ENCODE assay signal across 1 cellular context in the genomic region with DNA sequence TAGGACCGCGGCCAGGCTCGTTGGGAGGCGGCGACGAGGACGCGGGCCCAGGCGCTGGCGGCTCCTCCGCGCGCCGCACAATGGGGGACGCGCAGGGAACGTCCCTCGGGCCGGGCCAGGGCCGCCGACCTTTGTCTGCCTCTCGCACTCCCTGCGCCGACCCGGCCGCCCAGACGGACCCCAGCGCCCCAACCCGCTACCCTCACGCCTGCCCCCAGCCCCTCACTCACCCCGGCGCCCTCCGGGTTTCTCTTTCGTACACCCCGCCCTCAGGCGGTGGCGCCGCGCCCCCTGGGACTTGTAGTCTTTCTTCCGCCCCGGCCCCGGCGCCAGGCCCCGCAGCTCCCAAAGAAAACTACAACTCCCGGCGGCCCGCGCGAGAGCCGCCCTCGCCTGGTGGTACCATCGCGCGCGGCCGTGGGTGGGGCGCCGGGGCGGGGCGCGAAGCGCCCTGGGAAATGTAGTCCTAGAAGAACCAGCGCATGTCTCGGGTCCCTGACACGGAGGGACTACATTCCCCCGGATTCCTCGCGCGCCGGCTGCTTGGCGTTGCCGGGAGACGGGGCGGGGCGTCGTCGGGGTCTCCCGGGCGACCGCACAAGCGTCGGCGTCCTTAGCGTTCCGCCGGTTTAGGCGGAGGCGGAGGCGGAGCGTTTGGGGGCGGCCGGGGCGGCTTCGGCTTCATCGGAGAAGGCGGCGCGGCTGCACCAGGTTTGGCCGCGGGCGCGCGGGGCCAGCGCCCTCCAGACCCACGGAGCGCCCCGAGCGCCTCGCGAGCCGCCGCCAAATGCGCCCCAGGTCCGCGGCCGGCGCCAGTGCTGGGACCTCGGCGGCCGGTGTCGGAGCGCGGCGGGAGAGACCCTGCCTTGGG.
A peak's percentile ranks its signal among the peaks of the same experiment; 100 is the strongest.
TF ChIP-seq lines count a peak whose summit lies in the region.

A gene (minus strand): TSS at position 260 of the 871 bp plus-strand sequence. CDS start 24,546 bp downstream, outside the sequence.

TF ChIP-seq in K562, 482 proteins besides CTCF, POLR2A, EP300 and RAD21 (continued from another document and continues in another):
- TF ChIP-seq, protein P1, sequence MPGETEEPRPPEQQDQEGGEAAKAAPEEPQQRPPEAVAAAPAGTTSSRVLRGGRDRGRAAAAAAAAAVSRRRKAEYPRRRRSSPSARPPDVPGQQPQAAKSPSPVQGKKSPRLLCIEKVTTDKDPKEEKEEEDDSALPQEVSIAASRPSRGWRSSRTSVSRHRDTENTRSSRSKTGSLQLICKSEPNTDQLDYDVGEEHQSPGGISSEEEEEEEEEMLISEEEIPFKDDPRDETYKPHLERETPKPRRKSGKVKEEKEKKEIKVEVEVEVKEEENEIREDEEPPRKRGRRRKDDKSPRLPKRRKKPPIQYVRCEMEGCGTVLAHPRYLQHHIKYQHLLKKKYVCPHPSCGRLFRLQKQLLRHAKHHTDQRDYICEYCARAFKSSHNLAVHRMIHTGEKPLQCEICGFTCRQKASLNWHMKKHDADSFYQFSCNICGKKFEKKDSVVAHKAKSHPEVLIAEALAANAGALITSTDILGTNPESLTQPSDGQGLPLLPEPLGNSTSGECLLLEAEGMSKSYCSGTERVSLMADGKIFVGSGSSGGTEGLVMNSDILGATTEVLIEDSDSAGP (CRISPR knock-in tag; IDR thresholded peaks at IDR 0.05) = no peak
- TF ChIP-seq, protein P2, sequence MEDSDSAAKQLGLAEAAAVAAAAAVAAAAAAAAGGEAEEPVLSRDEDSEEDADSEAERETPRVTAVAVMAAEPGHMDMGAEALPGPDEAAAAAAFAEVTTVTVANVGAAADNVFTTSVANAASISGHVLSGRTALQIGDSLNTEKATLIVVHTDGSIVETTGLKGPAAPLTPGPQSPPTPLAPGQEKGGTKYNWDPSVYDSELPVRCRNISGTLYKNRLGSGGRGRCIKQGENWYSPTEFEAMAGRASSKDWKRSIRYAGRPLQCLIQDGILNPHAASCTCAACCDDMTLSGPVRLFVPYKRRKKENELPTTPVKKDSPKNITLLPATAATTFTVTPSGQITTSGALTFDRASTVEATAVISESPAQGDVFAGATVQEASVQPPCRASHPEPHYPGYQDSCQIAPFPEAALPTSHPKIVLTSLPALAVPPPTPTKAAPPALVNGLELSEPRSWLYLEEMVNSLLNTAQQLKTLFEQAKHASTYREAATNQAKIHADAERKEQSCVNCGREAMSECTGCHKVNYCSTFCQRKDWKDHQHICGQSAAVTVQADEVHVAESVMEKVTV (CRISPR knock-in tag; IDR thresholded peaks at IDR 0.05) = peak; percentile 40; the same call in 1 of the 2 replicates
- TF ChIP-seq ZNF316 (IDR thresholded peaks at IDR 0.05) = no peak
- TF ChIP-seq XRCC4 (IDR thresholded peaks at IDR 0.05; ENCODE audit: extremely low read depth, insufficient read depth, insufficient read length) = no peak
- TF ChIP-seq, protein P3, sequence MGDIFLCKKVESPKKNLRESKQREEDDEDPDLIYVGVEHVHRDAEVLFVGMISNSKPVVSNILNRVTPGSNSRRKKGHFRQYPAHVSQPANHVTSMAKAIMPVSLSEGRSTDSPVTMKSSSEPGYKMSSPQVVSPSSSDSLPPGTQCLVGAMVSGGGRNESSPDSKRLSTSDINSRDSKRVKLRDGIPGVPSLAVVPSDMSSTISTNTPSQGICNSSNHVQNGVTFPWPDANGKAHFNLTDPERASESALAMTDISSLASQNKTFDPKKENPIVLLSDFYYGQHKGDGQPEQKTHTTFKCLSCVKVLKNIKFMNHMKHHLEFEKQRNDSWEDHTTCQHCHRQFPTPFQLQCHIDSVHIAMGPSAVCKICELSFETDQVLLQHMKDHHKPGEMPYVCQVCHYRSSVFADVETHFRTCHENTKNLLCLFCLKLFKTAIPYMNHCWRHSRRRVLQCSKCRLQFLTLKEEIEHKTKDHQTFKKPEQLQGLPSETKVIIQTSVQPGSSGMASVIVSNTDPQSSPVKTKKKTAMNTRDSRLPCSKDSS (IDR thresholded peaks at IDR 0.05; ENCODE audit: low read depth, partially characterized antibody) = no peak
- TF ChIP-seq CBFB (CRISPR knock-in tag; IDR thresholded peaks at IDR 0.05) = no peak
- no peak for TF ChIP-seq SRSF9 (IDR thresholded peaks at IDR 0.05; ENCODE audit: borderline replicate concordance, low read depth, low read length)
- TF ChIP-seq ARNT (IDR thresholded peaks at IDR 0.05) = no peak
- TF ChIP-seq, protein P4, sequence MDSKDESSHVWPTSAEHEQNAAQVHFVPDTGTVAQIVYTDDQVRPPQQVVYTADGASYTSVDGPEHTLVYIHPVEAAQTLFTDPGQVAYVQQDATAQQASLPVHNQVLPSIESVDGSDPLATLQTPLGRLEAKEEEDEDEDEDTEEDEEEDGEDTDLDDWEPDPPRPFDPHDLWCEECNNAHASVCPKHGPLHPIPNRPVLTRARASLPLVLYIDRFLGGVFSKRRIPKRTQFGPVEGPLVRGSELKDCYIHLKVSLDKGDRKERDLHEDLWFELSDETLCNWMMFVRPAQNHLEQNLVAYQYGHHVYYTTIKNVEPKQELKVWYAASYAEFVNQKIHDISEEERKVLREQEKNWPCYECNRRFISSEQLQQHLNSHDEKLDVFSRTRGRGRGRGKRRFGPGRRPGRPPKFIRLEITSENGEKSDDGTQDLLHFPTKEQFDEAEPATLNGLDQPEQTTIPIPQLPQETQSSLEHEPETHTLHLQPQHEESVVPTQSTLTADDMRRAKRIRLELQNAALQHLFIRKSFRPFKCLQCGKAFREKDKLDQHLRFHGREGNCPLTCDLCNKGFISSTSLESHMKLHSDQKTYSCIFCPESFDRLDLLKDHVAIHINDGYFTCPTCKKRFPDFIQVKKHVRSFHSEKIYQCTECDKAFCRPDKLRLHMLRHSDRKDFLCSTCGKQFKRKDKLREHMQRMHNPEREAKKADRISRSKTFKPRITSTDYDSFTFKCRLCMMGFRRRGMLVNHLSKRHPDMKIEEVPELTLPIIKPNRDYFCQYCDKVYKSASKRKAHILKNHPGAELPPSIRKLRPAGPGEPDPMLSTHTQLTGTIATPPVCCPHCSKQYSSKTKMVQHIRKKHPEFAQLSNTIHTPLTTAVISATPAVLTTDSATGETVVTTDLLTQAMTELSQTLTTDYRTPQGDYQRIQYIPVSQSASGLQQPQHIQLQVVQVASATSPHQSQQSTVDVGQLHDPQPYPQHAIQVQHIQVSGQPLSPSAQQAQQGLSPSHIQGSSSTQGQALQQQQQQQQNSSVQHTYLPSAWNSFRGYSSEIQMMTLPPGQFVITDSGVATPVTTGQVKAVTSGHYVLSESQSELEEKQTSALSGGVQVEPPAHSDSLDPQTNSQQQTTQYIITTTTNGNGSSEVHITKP (IDR thresholded peaks at IDR 0.05; ENCODE audit: partially characterized antibody) = peak; percentile 96
- peak; percentile 99 for TF ChIP-seq CXXC5 (CRISPR knock-in tag; IDR thresholded peaks at IDR 0.05)
- no peak for TF ChIP-seq HNRNPK (IDR thresholded peaks at IDR 0.05; ENCODE audit: low read depth, low read length, poor library complexity, severe bottlenecking)
- no peak for TF ChIP-seq WHSC1 (IDR thresholded peaks at IDR 0.05; ENCODE audit: low read length)
- TF ChIP-seq SNRNP70 (optimal IDR thresholded peaks at IDR 0.05; ENCODE audit: low read depth, low read length) = no peak
- no peak for TF ChIP-seq MIER1 (IDR thresholded peaks at IDR 0.05; ENCODE audit: low read depth)
- TF ChIP-seq SAFB (IDR thresholded peaks at IDR 0.05; ENCODE audit: borderline replicate concordance, low read depth, low read length) = peak; percentile 82
- TF ChIP-seq ZNF146 (CRISPR knock-in tag; IDR thresholded peaks at IDR 0.05; ENCODE audit: unreplicated experiment) = no peak
- TF ChIP-seq ZNF143 (CRISPR knock-in tag; IDR thresholded peaks at IDR 0.05) = peak; percentile 98
- TF ChIP-seq NEUROD1 (IDR thresholded peaks at IDR 0.05; ENCODE audit: borderline replicate concordance, low read depth, low read length, partially characterized antibody) = peak; percentile 95
- TF ChIP-seq ZNF57 (CRISPR knock-in tag; IDR thresholded peaks at IDR 0.05) = no peak
- peak; percentile 98 to 99 for TF ChIP-seq SIN3A (IDR thresholded peaks at IDR 0.05; ENCODE audit: borderline replicate concordance in 2 of 2, control insufficient read depth in 1 of 2, low read depth in 2 of 2, low read length in 2 of 2)
- TF ChIP-seq, protein P5, sequence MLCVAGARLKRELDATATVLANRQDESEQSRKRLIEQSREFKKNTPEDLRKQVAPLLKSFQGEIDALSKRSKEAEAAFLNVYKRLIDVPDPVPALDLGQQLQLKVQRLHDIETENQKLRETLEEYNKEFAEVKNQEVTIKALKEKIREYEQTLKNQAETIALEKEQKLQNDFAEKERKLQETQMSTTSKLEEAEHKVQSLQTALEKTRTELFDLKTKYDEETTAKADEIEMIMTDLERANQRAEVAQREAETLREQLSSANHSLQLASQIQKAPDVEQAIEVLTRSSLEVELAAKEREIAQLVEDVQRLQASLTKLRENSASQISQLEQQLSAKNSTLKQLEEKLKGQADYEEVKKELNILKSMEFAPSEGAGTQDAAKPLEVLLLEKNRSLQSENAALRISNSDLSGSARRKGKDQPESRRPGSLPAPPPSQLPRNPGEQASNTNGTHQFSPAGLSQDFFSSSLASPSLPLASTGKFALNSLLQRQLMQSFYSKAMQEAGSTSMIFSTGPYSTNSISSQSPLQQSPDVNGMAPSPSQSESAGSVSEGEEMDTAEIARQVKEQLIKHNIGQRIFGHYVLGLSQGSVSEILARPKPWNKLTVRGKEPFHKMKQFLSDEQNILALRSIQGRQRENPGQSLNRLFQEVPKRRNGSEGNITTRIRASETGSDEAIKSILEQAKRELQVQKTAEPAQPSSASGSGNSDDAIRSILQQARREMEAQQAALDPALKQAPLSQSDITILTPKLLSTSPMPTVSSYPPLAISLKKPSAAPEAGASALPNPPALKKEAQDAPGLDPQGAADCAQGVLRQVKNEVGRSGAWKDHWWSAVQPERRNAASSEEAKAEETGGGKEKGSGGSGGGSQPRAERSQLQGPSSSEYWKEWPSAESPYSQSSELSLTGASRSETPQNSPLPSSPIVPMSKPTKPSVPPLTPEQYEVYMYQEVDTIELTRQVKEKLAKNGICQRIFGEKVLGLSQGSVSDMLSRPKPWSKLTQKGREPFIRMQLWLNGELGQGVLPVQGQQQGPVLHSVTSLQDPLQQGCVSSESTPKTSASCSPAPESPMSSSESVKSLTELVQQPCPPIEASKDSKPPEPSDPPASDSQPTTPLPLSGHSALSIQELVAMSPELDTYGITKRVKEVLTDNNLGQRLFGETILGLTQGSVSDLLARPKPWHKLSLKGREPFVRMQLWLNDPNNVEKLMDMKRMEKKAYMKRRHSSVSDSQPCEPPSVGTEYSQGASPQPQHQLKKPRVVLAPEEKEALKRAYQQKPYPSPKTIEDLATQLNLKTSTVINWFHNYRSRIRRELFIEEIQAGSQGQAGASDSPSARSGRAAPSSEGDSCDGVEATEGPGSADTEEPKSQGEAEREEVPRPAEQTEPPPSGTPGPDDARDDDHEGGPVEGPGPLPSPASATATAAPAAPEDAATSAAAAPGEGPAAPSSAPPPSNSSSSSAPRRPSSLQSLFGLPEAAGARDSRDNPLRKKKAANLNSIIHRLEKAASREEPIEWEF (CRISPR knock-in tag; IDR thresholded peaks at IDR 0.05) = no peak
- no peak for TF ChIP-seq SMAD1 (IDR thresholded peaks at IDR 0.05; ENCODE audit: low read depth, low read length, partially characterized antibody)
- TF ChIP-seq, protein P6, sequence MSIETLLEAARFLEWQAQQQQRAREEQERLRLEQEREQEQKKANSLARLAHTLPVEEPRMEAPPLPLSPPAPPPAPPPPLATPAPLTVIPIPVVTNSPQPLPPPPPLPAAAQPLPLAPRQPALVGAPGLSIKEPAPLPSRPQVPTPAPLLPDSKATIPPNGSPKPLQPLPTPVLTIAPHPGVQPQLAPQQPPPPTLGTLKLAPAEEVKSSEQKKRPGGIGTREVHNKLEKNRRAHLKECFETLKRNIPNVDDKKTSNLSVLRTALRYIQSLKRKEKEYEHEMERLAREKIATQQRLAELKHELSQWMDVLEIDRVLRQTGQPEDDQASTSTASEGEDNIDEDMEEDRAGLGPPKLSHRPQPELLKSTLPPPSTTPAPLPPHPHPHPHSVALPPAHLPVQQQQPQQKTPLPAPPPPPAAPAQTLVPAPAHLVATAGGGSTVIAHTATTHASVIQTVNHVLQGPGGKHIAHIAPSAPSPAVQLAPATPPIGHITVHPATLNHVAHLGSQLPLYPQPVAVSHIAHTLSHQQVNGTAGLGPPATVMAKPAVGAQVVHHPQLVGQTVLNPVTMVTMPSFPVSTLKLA (conservative IDR thresholded peaks at IDR 0.05) = peak; percentile 96 to 97
- no peak for TF ChIP-seq HDAC3 (IDR thresholded peaks at IDR 0.05; ENCODE audit: borderline replicate concordance, partially characterized antibody)
- TF ChIP-seq ATF1 (CRISPR knock-in tag; IDR thresholded peaks at IDR 0.05) = no peak
- peak; percentile 93 for TF ChIP-seq ATF1 (tag; IDR thresholded peaks at IDR 0.05)
- no peak for TF ChIP-seq SRSF3 (IDR thresholded peaks at IDR 0.05; ENCODE audit: insufficient read depth, low read length)
- no peak for TF ChIP-seq LARP7 (IDR thresholded peaks at IDR 0.05)
- no peak for TF ChIP-seq DNMT1 (IDR thresholded peaks at IDR 0.05)
- TF ChIP-seq ZNF197 (CRISPR knock-in tag; IDR thresholded peaks at IDR 0.05; ENCODE audit: low read depth) = peak; percentile 98
- 0 out of 2 replicates have a peak, but pooled peaks have one; percentile 38 for TF ChIP-seq ZNF165 (CRISPR knock-in tag; IDR thresholded peaks at IDR 0.05; ENCODE audit: borderline replicate concordance)
- no peak for TF ChIP-seq PHB2 (IDR thresholded peaks at IDR 0.05; ENCODE audit: low read depth)
- peak; percentile 50; the same call in 1 of the 2 replicates for TF ChIP-seq FOXP1 (CRISPR knock-in tag; IDR thresholded peaks at IDR 0.05)
- no peak for TF ChIP-seq ESRRB (CRISPR knock-in tag; IDR thresholded peaks at IDR 0.05; ENCODE audit: borderline replicate concordance)
- TF ChIP-seq, protein P7, sequence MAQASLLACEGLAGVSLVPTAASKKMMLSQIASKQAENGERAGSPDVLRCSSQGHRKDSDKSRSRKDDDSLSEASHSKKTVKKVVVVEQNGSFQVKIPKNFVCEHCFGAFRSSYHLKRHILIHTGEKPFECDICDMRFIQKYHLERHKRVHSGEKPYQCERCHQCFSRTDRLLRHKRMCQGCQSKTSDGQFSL (CRISPR knock-in tag; IDR thresholded peaks at IDR 0.05) = peak; percentile 33; the same call in 1 of the 2 replicates
- TF ChIP-seq, protein P7 (tag; IDR thresholded peaks at IDR 0.05) = no peak; a peak in 1 of 4 replicates
- no peak for TF ChIP-seq XRCC3 (IDR thresholded peaks at IDR 0.05)
- TF ChIP-seq NCOR1 (IDR thresholded peaks at IDR 0.05) = no peak
- TF ChIP-seq ZNF134 (CRISPR knock-in tag; conservative IDR thresholded peaks at IDR 0.05) = peak; percentile 77
- TF ChIP-seq, protein P8, sequence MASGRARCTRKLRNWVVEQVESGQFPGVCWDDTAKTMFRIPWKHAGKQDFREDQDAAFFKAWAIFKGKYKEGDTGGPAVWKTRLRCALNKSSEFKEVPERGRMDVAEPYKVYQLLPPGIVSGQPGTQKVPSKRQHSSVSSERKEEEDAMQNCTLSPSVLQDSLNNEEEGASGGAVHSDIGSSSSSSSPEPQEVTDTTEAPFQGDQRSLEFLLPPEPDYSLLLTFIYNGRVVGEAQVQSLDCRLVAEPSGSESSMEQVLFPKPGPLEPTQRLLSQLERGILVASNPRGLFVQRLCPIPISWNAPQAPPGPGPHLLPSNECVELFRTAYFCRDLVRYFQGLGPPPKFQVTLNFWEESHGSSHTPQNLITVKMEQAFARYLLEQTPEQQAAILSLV (tag; IDR thresholded peaks at IDR 0.05) = no peak
- no peak for TF ChIP-seq ZNF347 (CRISPR knock-in tag; IDR thresholded peaks at IDR 0.05; ENCODE audit: low read depth)
- TF ChIP-seq ZNF121 (CRISPR knock-in tag; conservative IDR thresholded peaks at IDR 0.05) = no peak
- no peak for TF ChIP-seq CBFA2T3 (IDR thresholded peaks at IDR 0.05)
- TF ChIP-seq HDAC8 (tag; IDR thresholded peaks at IDR 0.05) = 0 out of 2 replicates have a peak, but pooled peaks have one; percentile 13
- no peak for TF ChIP-seq NFE2 (IDR thresholded peaks at IDR 0.05; ENCODE audit: low read depth)
